ENCODE assay signal across 14 cellular contexts in genomic region chr10:72278668-72279393, GRCh38. TPM values are rescaled to one million over a fixed set of nuclear protein-coding genes. Genes with fewer than 3 reads are reported as not detected.
DNase-seq lines count a peak whose midpoint lies in the region; ATAC-seq and TF ChIP-seq lines count a peak whose summit lies in the region.
"Had no signal": no experiment of that assay in that cellular context is flagged by ENCODE, and none has a peak within 500 bp of the region (broad histone marks: within the 10 kb centered on the region; RNA-seq: fewer than 3 reads in every experiment).

No MANE protein-coding gene starts in this region.

- WGBS in mammary epithelial cell (ENCODE audit: low coverage, missing lambda C conversion rate), result 85% methylated on average over 5 of the region's 5 CpGs
- 93% methylated on average over 5 of the region's 5 CpGs for WGBS in hepatocyte (ENCODE audit: low lambda C conversion rate, missing lambda C conversion rate)
- WGBS in testis, 2 donors, result 59 to 63% methylated on average over 5 of the region's 5 CpGs

- no peaks in the 10 kb centered on the region for H3K9me3 ChIP-seq in mammary epithelial cell (replicated peaks; ENCODE audit: insufficient read depth, low read length)
- no peaks in the 10 kb centered on the region for H3K9me3 ChIP-seq in T-helper 17 cell (ENCODE audit: control insufficient read depth, low read length, poor library complexity, severe bottlenecking)
- no peaks in the 10 kb centered on the region for H3K9me3 ChIP-seq in hepatocyte (ENCODE audit: low read depth)
- no peaks in the 10 kb centered on the region for H3K9me3 ChIP-seq in testis

- no peak for TF ChIP-seq POLR2A in testis (IDR thresholded peaks at IDR 0.05)

- intact Hi-C loops in MCF 10A (cut with micrococcal nuclease), result no loop called here
- intact Hi-C loops in mammary epithelial cell (cut with micrococcal nuclease), result loop anchor here (10.0 kb wide), 1 partner anchor 606 kb away; no protein-coding TSS in a partner anchor
- intact Hi-C loops in testis (cut with DNase I; ENCODE audit: low total_unique reads), result loop anchor here (10.0 kb wide), 1 partner anchor 56 kb away; no protein-coding TSS in a partner anchor

- H3K36me3 Mint-ChIP-seq in MCF 10A (ENCODE audit: insufficient read depth, unreplicated experiment) (peaks cover 33% of the 10 kb centered on the region), T-helper 17 cell (ENCODE audit: low read depth) (peaks cover 10% of the 10 kb centered on the region)

- no peak overlapping the region for H3K27ac ChIP-seq in mammary epithelial cell (ENCODE audit: insufficient read depth, low read depth, low read length)
- peak overlapping the region; percentile 91 for H3K27ac ChIP-seq in hepatocyte
- H3K27ac ChIP-seq in testis, result peak overlapping the region; percentile 15 to 96

- H4K20me1 ChIP-seq in mammary epithelial cell (ENCODE audit: insufficient read depth, low read length), result no peaks in the 10 kb centered on the region
- peaks cover 23% of the 10 kb centered on the region for H4K20me1 ChIP-seq in hepatocyte (ENCODE audit: insufficient read depth, poor library complexity, severe bottlenecking)

- H3K4me1 ChIP-seq in mammary epithelial cell (ENCODE audit: insufficient read depth, low read length), result peaks cover 4% of the 10 kb centered on the region
- peaks cover 21% of the 10 kb centered on the region for H3K4me1 ChIP-seq in hepatocyte (ENCODE audit: insufficient read depth)
- H3K4me1 ChIP-seq in testis, result peaks cover 18% of the 10 kb centered on the region

- TF ChIP-seq CTCF in MCF 10A (IDR thresholded peaks at IDR 0.05; ENCODE audit: unreplicated experiment), result no peak
- TF ChIP-seq CTCF in mammary epithelial cell (conservative IDR thresholded peaks at IDR 0.05 in 1 of 2, IDR thresholded peaks at IDR 0.05 in 1 of 2; ENCODE audit: extremely low read depth in 1 of 2, insufficient read depth in 1 of 2, low read depth in 1 of 2, low read length in 2 of 2), result peak in 1 of 2 donors; percentile 17
- TF ChIP-seq CTCF in hepatocyte (IDR thresholded peaks at IDR 0.05; ENCODE audit: poor library complexity), result no peak
- TF ChIP-seq CTCF in testis (IDR thresholded peaks at IDR 0.05), result no peak
- no peak for TF ChIP-seq CTCF in GM10248 (IDR thresholded peaks at IDR 0.05; ENCODE audit: control extremely low read depth, extremely low read depth, low read depth, missing control alignments)

- H3K4me3 Mint-ChIP-seq in MCF 10A (ENCODE audit: unreplicated experiment), result no peak overlapping the region
- no peak overlapping the region for H3K4me3 Mint-ChIP-seq in T-helper 17 cell
- H3K4me3 Mint-ChIP-seq: stimulated activated memory B cell treated with anti-CD40 and anti-IgM and Interleukin-4, amounts not matched to agents 10 μg/mL and 1 μg/mL and 100 μg/mL, for 72 hours had no signal

- peaks cover 32% of the 10 kb centered on the region for H3K79me2 ChIP-seq in mammary epithelial cell (ENCODE audit: insufficient read depth, low read length)
- H3K79me2 ChIP-seq in hepatocyte, result peaks cover 24% of the 10 kb centered on the region

- H3K4me3 ChIP-seq in mammary epithelial cell (replicated peaks in 1 of 3; ENCODE audit: insufficient read depth in 1 of 3, low read depth in 2 of 3, low read length in 3 of 3) (no peak overlapping the region), hepatocyte (no peak overlapping the region), testis (no peak overlapping the region)

- H3K4me1 Mint-ChIP-seq in MCF 10A (ENCODE audit: insufficient read depth, unreplicated experiment) (peaks cover 16% of the 10 kb centered on the region), T-helper 17 cell (peaks cover 43% of the 10 kb centered on the region)

- DNase-seq in MCF 10A (ENCODE audit: unreplicated experiment) (no peak), mammary epithelial cell (no peak), T-helper 17 cell (no peak), hepatocyte (ENCODE audit: low spot score) (no peak), testis (no peak), GOT3 (lab: John Stamatoyannopoulos, UW) (no peak), GM10248 (ENCODE audit: extremely low spot score) (no peak), NCI-H2029 (lab: John Stamatoyannopoulos, UW) (no peak)
- DNase-seq: activated CD4-positive, alpha-beta T cell treated with anti-CD3 and anti-CD28 coated beads, Interleukin-2, amount 50 U/mL, for 4 hours; amygdala; erythroblast; SHP77 treated with DMSO at 0.1 percent for 48 hours; stimulated activated CD4-positive, alpha-beta T cell treated with anti-CD3 and anti-CD28 coated beads, Interleukin-15, amount 100 ng/mL, for 24 hours had no signal

- H3K9me2 ChIP-seq in hepatocyte (replicated peaks; ENCODE audit: insufficient read depth), result no peaks in the 10 kb centered on the region

- no peak overlapping the region for H3K9ac ChIP-seq in mammary epithelial cell (ENCODE audit: insufficient read depth, low read length)

- CTCF ChIA-PET in MCF 10A (lab: Yijun Ruan, JAX) (interaction anchor here (0.7 to 1.8 kb wide), 6 partner anchors 15 to 63 kb away, joined by 3 to 7 read pairs (median 4); no protein-coding TSS in a partner anchor), mammary epithelial cell (lab: Charles Lee; ENCODE audit: low non-redundant PET) (no interaction called here), GM10248 (lab: Yijun Ruan, JAX) (interaction anchor here (0.6 to 1.7 kb wide), 3 partner anchors 8 to 58 kb away, joined by 4 to 5 read pairs (median 4); no protein-coding TSS in a partner anchor)

- H3K27me3 Mint-ChIP-seq in MCF 10A (ENCODE audit: insufficient read depth, unreplicated experiment) (no peaks in the 10 kb centered on the region), T-helper 17 cell (no peaks in the 10 kb centered on the region)
- H3K27me3 Mint-ChIP-seq: stimulated activated memory B cell treated with anti-CD40 and anti-IgM and Interleukin-4, amounts not matched to agents 10 μg/mL and 1 μg/mL and 100 μg/mL, for 72 hours had no signal

- H3K4me2 ChIP-seq in mammary epithelial cell (ENCODE audit: insufficient read depth, low read depth, low read length) (no peak overlapping the region), hepatocyte (no peak overlapping the region)

- H3K27ac Mint-ChIP-seq in MCF 10A (ENCODE audit: low read depth, unreplicated experiment) (peak overlapping the region; percentile 73), T-helper 17 cell (peak overlapping the region; percentile 60)

- H3K9me3 Mint-ChIP-seq in MCF 10A (ENCODE audit: unreplicated experiment), result no peaks in the 10 kb centered on the region
- H3K9me3 Mint-ChIP-seq: stimulated activated memory B cell treated with anti-CD40 and anti-IgM and Interleukin-4, amounts not matched to agents 10 μg/mL and 1 μg/mL and 100 μg/mL, for 72 hours had no signal

- H2AFZ ChIP-seq in mammary epithelial cell (ENCODE audit: low read depth, low read length) (no peak overlapping the region), hepatocyte (no peak overlapping the region)

- POLR2A ChIA-PET in MCF 10A (lab: Yijun Ruan, JAX) (interaction anchor here (0.7 to 12.8 kb wide), 7 partner anchors 13 to 769 kb away, joined by 3 to 902 read pairs (median 125); no protein-coding TSS in a partner anchor), GM10248 (lab: Yijun Ruan, JAX) (interaction anchor here (1.5 to 2.0 kb wide), 2 partner anchors 18 to 48 kb away, joined by 3 to 5 read pairs; no protein-coding TSS in a partner anchor)

- in situ Hi-C loops in mammary epithelial cell (cut with MboI; ENCODE audit: low sequenced_read_pairs in 2 of 2), result loop anchor here (5.0 to 10.0 kb wide), 2 partner anchors 56 to 58 kb away; no protein-coding TSS in a partner anchor

- dilution Hi-C loops in mammary epithelial cell (cut with HindIII; ENCODE audit: low sequenced_read_pairs), result loop anchor here (5.0 kb wide), 1 partner anchor 43 kb away; no protein-coding TSS in a partner anchor

- ATAC-seq in T-helper 17 cell, result no peak
- ATAC-seq: stimulated activated memory B cell treated with anti-CD40 and anti-IgM and Interleukin-4, amounts not matched to agents 10 μg/mL and 1 μg/mL and 100 μg/mL, for 72 hours had no signal

- BruUV-seq in MCF 10A (replicated peaks; lab: Mats Ljungman, UMichigan) (no TSS peak), mammary epithelial cell (replicated peaks; lab: Mats Ljungman, UMichigan) (no TSS peak)

- H3K36me3 ChIP-seq in mammary epithelial cell (ENCODE audit: insufficient read depth, low read length) (peaks cover 16% of the 10 kb centered on the region), hepatocyte (replicated peaks; ENCODE audit: insufficient read depth, low read depth) (peaks cover 3% of the 10 kb centered on the region), testis (ENCODE audit: low read depth, missing control alignments) (no peaks in the 10 kb centered on the region)

- H3K27me3 ChIP-seq in mammary epithelial cell (ENCODE audit: insufficient read depth, low read length) (no peaks in the 10 kb centered on the region), hepatocyte (no peaks in the 10 kb centered on the region), testis (no peaks in the 10 kb centered on the region)

RNA-seq across cellular contexts. Expression of gene DDIT4, which starts 5.1 kb away (rescaled TPM):
- total RNA-seq in MCF 10A (2022) (698 and 872 TPM in 2 replicates), mammary epithelial cell (1,000 to 10,000 TPM in 1 of 2 donors, 100 to 1,000 TPM in 1; 772 to 1,235 TPM), T-helper 17 cell (100 to 1,000 TPM; 186 to 300 TPM), hepatocyte (162 and 165 TPM in 2 replicates), testis (10 to 100 TPM; 69.6 to 94.3 TPM)
- polyA plus RNA-seq in mammary epithelial cell (542 TPM), hepatocyte (189 and 235 TPM in 2 replicates), testis (ENCODE audit: insufficient read depth, low read depth, low replicate concordance) (46.6 TPM)
- polyA minus RNA-seq in mammary epithelial cell, result 521 TPM
